ENCODE assay signal across 8 cellular contexts in the genomic region with DNA sequence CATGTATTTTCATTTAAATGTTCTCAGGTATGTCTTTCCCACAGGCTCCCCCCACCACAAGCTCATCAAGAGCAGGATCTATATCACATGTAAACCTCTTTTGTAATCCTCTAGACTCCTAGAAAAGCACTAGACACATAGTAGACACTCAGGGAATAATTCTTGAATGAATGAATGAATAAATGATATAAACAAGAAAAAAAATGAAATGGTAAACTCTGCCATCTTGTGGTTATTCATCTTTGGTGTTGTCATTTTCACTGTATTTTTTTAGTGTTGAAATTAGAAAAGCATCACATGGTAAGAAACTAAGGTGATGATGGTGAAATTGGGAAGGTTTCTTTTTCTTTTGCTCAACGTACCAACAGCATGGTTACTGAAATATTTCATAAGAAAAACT. TPM values are rescaled to one million over a fixed set of nuclear protein-coding genes. Genes with fewer than 3 reads are reported as not detected.
DNase-seq lines count a peak whose midpoint lies in the region; ATAC-seq, FAIRE-seq and TF ChIP-seq lines count a peak whose summit lies in the region.

No MANE protein-coding gene starts in this region.

- H2BK20ac ChIP-seq in IMR-90 (ENCODE audit: low read depth, low read length): no peak overlapping the region

- peak; percentile 46 for TF ChIP-seq CTCF in DND-41 (IDR thresholded peaks at IDR 0.05; ENCODE audit: borderline replicate concordance, extremely low read depth, low read length, poor library complexity, severe bottlenecking)
- TF ChIP-seq CTCF in IMR-90 (conservative IDR thresholded peaks at IDR 0.05; ENCODE audit: low read depth, low read length): peak; percentile 40
- no peak for TF ChIP-seq CTCF in astrocyte of the spinal cord (IDR thresholded peaks at IDR 0.05; ENCODE audit: low read depth, low read length)

- CTCF ChIA-PET in IMR-90 (lab: Yijun Ruan, JAX): interaction anchor here (0.9 to 1.2 kb wide), 3 partner anchors 16 to 192 kb away, joined by 3 read pairs; no protein-coding TSS in a partner anchor

- H3K4me1 ChIP-seq in DND-41 (ENCODE audit: insufficient read depth, low read length) (no peaks in the 10 kb centered on the region), IMR-90 (ENCODE audit: control insufficient read depth, insufficient read depth, low read length) (no peaks in the 10 kb centered on the region), mesenchymal stem cell (ENCODE audit: control insufficient read depth, insufficient read depth, low read depth, low read length) (no peaks in the 10 kb centered on the region)

- H2BK5ac ChIP-seq in IMR-90 (ENCODE audit: low read depth, low read length, poor library complexity, severe bottlenecking) (no peak overlapping the region), mesenchymal stem cell (ENCODE audit: low read depth, low read length, poor library complexity, severe bottlenecking) (no peak overlapping the region)

- no peak overlapping the region for H3K23ac ChIP-seq in IMR-90 (ENCODE audit: low read depth, low read length)
- no peak overlapping the region for H3K23ac ChIP-seq in mesenchymal stem cell (ENCODE audit: low read length in 2 of 2)

- TF ChIP-seq RAD21 in IMR-90 (IDR thresholded peaks at IDR 0.05; ENCODE audit: low read length): 0 out of 2 replicates have a peak, but pooled peaks have one; percentile 21

- H2AK5ac ChIP-seq in IMR-90 (ENCODE audit: low read depth, low read length) (no peak overlapping the region), mesenchymal stem cell (ENCODE audit: low read length, severe bottlenecking) (no peak overlapping the region)

- H2BK120ac ChIP-seq in IMR-90 (ENCODE audit: low read depth, low read length) (no peak overlapping the region), mesenchymal stem cell (ENCODE audit: low read depth, low read length) (no peak overlapping the region)

- no peak overlapping the region for H3K27ac ChIP-seq in DND-41 (ENCODE audit: low read length)
- H3K27ac ChIP-seq in IMR-90 (ENCODE audit: insufficient read depth, low read length): no peak overlapping the region
- no peak overlapping the region for H3K27ac ChIP-seq in mesenchymal stem cell (ENCODE audit: low read length, poor library complexity, severe bottlenecking)

- H2BK15ac ChIP-seq in IMR-90 (ENCODE audit: low read depth, low read length) (no peak overlapping the region), mesenchymal stem cell (ENCODE audit: low read depth, poor library complexity, severe bottlenecking) (no peak overlapping the region)

- no peak overlapping the region for H2AK9ac ChIP-seq in IMR-90 (replicated peaks; ENCODE audit: low read depth, low read length, poor library complexity)

- no peak overlapping the region for H3K27ac Mint-ChIP-seq in T-helper 2 cell treated with Interferon-gamma antibody and Interleukin-4, amounts not matched to agents 5 μg/mL and 100 μg/mL, for 36 hours

- H4K8ac ChIP-seq in IMR-90 (ENCODE audit: low read depth in 2 of 2, low read length in 2 of 2) (no peak overlapping the region), mesenchymal stem cell (ENCODE audit: low read length) (no peak overlapping the region)

- no peaks in the 10 kb centered on the region for H3K9me3 Mint-ChIP-seq in T-helper 2 cell treated with Interferon-gamma antibody and Interleukin-4, amounts not matched to agents 5 μg/mL and 100 μg/mL, for 36 hours

- H3K18ac ChIP-seq in IMR-90 (ENCODE audit: low read depth, low read length) (no peak overlapping the region), mesenchymal stem cell (ENCODE audit: low read depth in 1 of 2, low read length in 2 of 2) (no peak overlapping the region)

- no peaks in the 10 kb centered on the region for H3K36me3 Mint-ChIP-seq in T-helper 2 cell treated with Interferon-gamma antibody and Interleukin-4, amounts not matched to agents 5 μg/mL and 100 μg/mL, for 36 hours (ENCODE audit: low read depth)

- no peaks in the 10 kb centered on the region for H3K9me1 ChIP-seq in IMR-90 (ENCODE audit: insufficient read depth, low read length)

- no peak for DNase-seq in DND-41
- peak; percentile 13 for DNase-seq in IMR-90
- peak; percentile 24 for DNase-seq in astrocyte of the spinal cord (ENCODE audit: low read depth, low spot score)
- DNase-seq in mesenchymal stem cell: peak; percentile 25
- DNase-seq in GM12892 (ENCODE audit: insufficient read length): no peak
- DNase-seq in T-helper 2 cell treated with Interferon-gamma antibody and Interleukin-4, amounts not matched to agents 5 μg/mL and 100 μg/mL, for 36 hours (ENCODE audit: low spot score): no peak
- no peak for DNase-seq in stimulated activated CD4-positive, alpha-beta T cell treated with anti-CD3 and anti-CD28 coated beads, Interleukin-4, amount 100 ng/mL, for 24 hours
- DNase-seq in NCI-H2029 treated with DMSO at 0.1 percent for 48 hours (lab: John Stamatoyannopoulos, UW): no peak

- no peaks in the 10 kb centered on the region for H3K27me3 ChIP-seq in DND-41 (ENCODE audit: insufficient read depth, low read length, poor library complexity)
- H3K27me3 ChIP-seq in IMR-90 (ENCODE audit: control insufficient read depth, insufficient read depth, low read length): no peaks in the 10 kb centered on the region
- H3K27me3 ChIP-seq in mesenchymal stem cell (ENCODE audit: control insufficient read depth in 1 of 2, insufficient read depth in 1 of 2, low read length in 2 of 2): no peaks in the 10 kb centered on the region

- H4K5ac ChIP-seq in IMR-90 (ENCODE audit: low read depth, low read length): no peak overlapping the region

- no peak overlapping the region for H3K4me3 ChIP-seq in DND-41 (ENCODE audit: low read depth in 1 of 2, low read length in 2 of 2)
- H3K4me3 ChIP-seq in IMR-90 (ENCODE audit: insufficient read depth, low read depth, low read length): no peak overlapping the region
- H3K4me3 ChIP-seq in astrocyte of the spinal cord (ENCODE audit: low read depth, low read length): no peak overlapping the region
- no peak overlapping the region for H3K4me3 ChIP-seq in mesenchymal stem cell (ENCODE audit: insufficient read depth in 1 of 2, low read depth in 1 of 2, low read length in 2 of 2)

- H4K20me1 ChIP-seq in DND-41 (ENCODE audit: insufficient read depth, low read length) (no peaks in the 10 kb centered on the region), IMR-90 (ENCODE audit: insufficient read depth, low read length) (no peaks in the 10 kb centered on the region)

- H4K91ac ChIP-seq in IMR-90 (ENCODE audit: insufficient read depth, low read depth, low read length) (no peak overlapping the region), mesenchymal stem cell (ENCODE audit: low read length) (no peak overlapping the region)

- in situ Hi-C loops in IMR-90 (cut with MboI; ENCODE audit: low sequenced_read_pairs) (loop anchor here (10.0 kb wide), 1 partner anchor 159 kb away; no protein-coding TSS in a partner anchor), astrocyte of the spinal cord (cut with HindIII; ENCODE audit: low sequenced_read_pairs) (no loop called here)

- H3K4me3 Mint-ChIP-seq in T-helper 2 cell treated with Interferon-gamma antibody and Interleukin-4, amounts not matched to agents 5 μg/mL and 100 μg/mL, for 36 hours: no peak overlapping the region

- no TSS peak for BruUV-seq in IMR-90 (replicated peaks; lab: Mats Ljungman, UMichigan)

- no peak for FAIRE-seq in GM12892 (lab: Jason Lieb, UNC)

- H2AFZ ChIP-seq in DND-41 (ENCODE audit: low read depth, low read length): no peak overlapping the region
- no peak overlapping the region for H2AFZ ChIP-seq in IMR-90 (replicated peaks; ENCODE audit: low read length, poor library complexity)
- H2AFZ ChIP-seq in mesenchymal stem cell (ENCODE audit: low read depth, low read length): no peak overlapping the region

- H3K4ac ChIP-seq in IMR-90 (ENCODE audit: low read depth, low read length) (no peak overlapping the region), mesenchymal stem cell (ENCODE audit: low read depth in 1 of 2, low read length in 2 of 2) (no peak overlapping the region)

- intact Hi-C loops in IMR-90 (cut with micrococcal nuclease): loop anchor here (1.0 kb wide), 1 partner anchor 166 kb away; no protein-coding TSS in a partner anchor

- WGBS in IMR-90 (ENCODE audit: extremely low coverage in 2 of 2, insufficient read length in 1 of 2), 2 experiments: no CpG with 5 or more reads among the region's 1 CpG
- no CpG with 5 or more reads among the region's 1 CpG for WGBS in mesenchymal stem cell

- no peak overlapping the region for H3K56ac ChIP-seq in IMR-90 (ENCODE audit: extremely low read depth, insufficient read depth, low read length)

- H2BK12ac ChIP-seq in mesenchymal stem cell (ENCODE audit: low read length in 2 of 2): no peak overlapping the region

- no peaks in the 10 kb centered on the region for H3K27me3 Mint-ChIP-seq in T-helper 2 cell treated with Interferon-gamma antibody and Interleukin-4, amounts not matched to agents 5 μg/mL and 100 μg/mL, for 36 hours (ENCODE audit: low read depth)

- H3K4me1 Mint-ChIP-seq in T-helper 2 cell treated with Interferon-gamma antibody and Interleukin-4, amounts not matched to agents 5 μg/mL and 100 μg/mL, for 36 hours (ENCODE audit: low read depth): no peaks in the 10 kb centered on the region

- H3K4me2 ChIP-seq in DND-41 (ENCODE audit: insufficient read depth, low read length) (no peak overlapping the region), IMR-90 (ENCODE audit: low read depth, low read length) (no peak overlapping the region), mesenchymal stem cell (ENCODE audit: low read length, poor library complexity, severe bottlenecking) (no peak overlapping the region)

- TF ChIP-seq POLR2A in IMR-90 (IDR thresholded peaks at IDR 0.05; ENCODE audit: low read depth, low read length) (no peak), GM12892 (IDR thresholded peaks at IDR 0.05; ENCODE audit: low read depth, low read length) (no peak)

- dilution Hi-C loops in IMR-90 (cut with HindIII; ENCODE audit: low sequenced_read_pairs, unreplicated experiment): no loop called here

- no peak overlapping the region for H3K14ac ChIP-seq in IMR-90 (replicated peaks; ENCODE audit: low read depth, low read length)
- H3K14ac ChIP-seq in mesenchymal stem cell (ENCODE audit: low read length in 2 of 2): no peak overlapping the region

- H3K36me3 ChIP-seq in DND-41 (ENCODE audit: insufficient read depth, low read length) (no peaks in the 10 kb centered on the region), IMR-90 (ENCODE audit: control insufficient read depth, insufficient read depth, low read length) (no peaks in the 10 kb centered on the region), mesenchymal stem cell (ENCODE audit: control insufficient read depth in 1 of 2, insufficient read depth in 2 of 2, low read depth in 1 of 2, low read length in 2 of 2) (no peaks in the 10 kb centered on the region)

- H3K9me3 ChIP-seq in DND-41 (ENCODE audit: insufficient read depth, low read length, severe bottlenecking) (no peaks in the 10 kb centered on the region), IMR-90 (ENCODE audit: control insufficient read depth, insufficient read depth, low read length) (no peaks in the 10 kb centered on the region), mesenchymal stem cell (ENCODE audit: control insufficient read depth, low read length) (no peaks in the 10 kb centered on the region)

- H3K79me1 ChIP-seq in IMR-90 (ENCODE audit: low read depth in 1 of 2, low read length in 2 of 2) (no peaks in the 10 kb centered on the region), mesenchymal stem cell (replicated peaks; ENCODE audit: low read length, poor library complexity, severe bottlenecking) (no peaks in the 10 kb centered on the region)

- H3K9ac ChIP-seq in DND-41 (ENCODE audit: low read depth, low read length) (no peak overlapping the region), IMR-90 (ENCODE audit: low read depth, low read length) (no peak overlapping the region), mesenchymal stem cell (ENCODE audit: low read length) (no peak overlapping the region)

- POLR2A ChIA-PET in IMR-90 (lab: Charles Lee; ENCODE audit: unreplicated experiment): no interaction called here

- ATAC-seq in DND-41 (ENCODE audit: insufficient read depth, low read depth): no peak
- no peak for ATAC-seq in IMR-90 (ENCODE audit: low read depth)

- no peaks in the 10 kb centered on the region for H3K79me2 ChIP-seq in DND-41 (ENCODE audit: insufficient read depth, low read length)

RNA-seq across cellular contexts. Expression of a gene that starts 34.2 kb away (rescaled TPM):
- total RNA-seq in IMR-90 (2012; rRNA removed): 15.2 and 22.5 TPM in 2 replicates
- 19.1 and 20.0 TPM in 2 replicates for polyA plus RNA-seq in IMR-90 (2012; rRNA removed)
- 2.7 and 3.4 TPM in 2 replicates for polyA plus RNA-seq in IMR-90 (2012; cell fraction: cytosol; rRNA removed)
- polyA plus RNA-seq in IMR-90 (2012; cell fraction: nucleus; rRNA removed; ENCODE audit: low replicate concordance): 0.92 and 5.3 TPM in 2 replicates
- 24.8 TPM for polyA plus RNA-seq in mesenchymal stem cell (2013, experiment 1 of 2)
- 25.5 TPM for polyA plus RNA-seq in mesenchymal stem cell (2013, experiment 2 of 2)
- polyA plus RNA-seq in GM12892 (2012; ENCODE audit: missing spikeins): 15.9 TPM

Comparison
In these comparisons a context has a peak if more than half of its experiments do, and no peak if none do; other contexts are left out.
1. DNase-seq: peak in IMR-90 (single experiment), astrocyte of the spinal cord (single experiment) and mesenchymal stem cell (single experiment); none in DND-41 (single experiment), GM12892 (single experiment), T-helper 2 cell treated with Interferon-gamma antibody and Interleukin-4, amounts not matched to agents 5 μg/mL and 100 μg/mL, for 36 hours (single experiment), stimulated activated CD4-positive, alpha-beta T cell treated with anti-CD3 and anti-CD28 coated beads, Interleukin-4, amount 100 ng/mL, for 24 hours (single experiment) and NCI-H2029 treated with DMSO at 0.1 percent for 48 hours (single experiment).